In genomic region chr6:36651659-36652379, GRCh38 we compare ENCODE assay signal across 1 cellular context.
A peak's percentile ranks its signal among the peaks of the same experiment; 100 is the strongest.
TF ChIP-seq lines count a peak whose summit lies in the region.

No MANE protein-coding gene starts in this region.

TF ChIP-seq in HepG2, 621 proteins besides CTCF, POLR2A, EP300 and RAD21:
- TF ChIP-seq ZNF691 (CRISPR knock-in tag; IDR thresholded peaks at IDR 0.05; ENCODE audit: borderline replicate concordance, low read depth) (peak; percentile 96), TFE3 (CRISPR knock-in tag; IDR thresholded peaks at IDR 0.05) (no peak)
TF ChIP-seq in HepG2: peak in this region for 1.
